ENCODE assay signal across 13 cellular contexts in the genomic region with DNA sequence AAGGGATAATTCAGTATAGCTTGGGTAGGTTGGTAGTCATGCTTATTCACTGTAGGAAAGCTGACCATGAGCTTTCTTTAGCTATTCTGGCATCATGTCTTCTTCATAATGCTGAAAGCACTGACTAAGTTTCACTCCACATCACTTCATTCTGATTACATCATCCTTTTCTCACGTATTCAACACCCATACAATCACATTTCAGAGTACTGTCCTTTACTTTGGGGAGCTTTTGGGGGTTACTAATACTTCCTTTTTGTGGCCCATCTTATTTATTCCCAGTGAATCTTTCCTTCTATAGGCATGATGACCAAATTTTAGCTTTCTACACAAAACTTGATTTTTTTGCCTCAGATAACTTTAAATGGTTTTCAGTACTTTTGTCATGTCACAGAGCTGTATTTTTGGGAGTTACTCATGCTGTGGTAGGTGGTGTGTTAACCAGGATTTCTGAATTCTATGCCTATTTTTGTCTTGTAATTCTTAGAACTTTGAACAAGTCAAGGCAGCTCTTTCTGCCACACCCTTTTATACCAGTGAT. TPM values are rescaled to one million over a fixed set of nuclear protein-coding genes. Genes with fewer than 3 reads are reported as not detected.
DNase-seq lines count a peak whose midpoint lies in the region; ATAC-seq, FAIRE-seq and TF ChIP-seq lines count a peak whose summit lies in the region.
"Had no signal": no experiment of that assay in that cellular context is flagged by ENCODE, and none has a peak within 500 bp of the region (broad histone marks: within the 10 kb centered on the region; RNA-seq: fewer than 3 reads in every experiment).

No MANE protein-coding gene starts in this region.

- FAIRE-seq in bronchial epithelial cell (lab: Jason Lieb, UNC), result no peak

- TF ChIP-seq CTCF in GM10266 (IDR thresholded peaks at IDR 0.05; ENCODE audit: control insufficient read depth, insufficient read depth, low read depth, missing control alignments) (no peak), bronchial epithelial cell (IDR thresholded peaks at IDR 0.05; ENCODE audit: insufficient read depth, low read length, severe bottlenecking) (no peak)

- no peaks in the 10 kb centered on the region for H3K27me3 ChIP-seq in bronchial epithelial cell (ENCODE audit: control insufficient read depth, insufficient read depth, low read length)
- no peaks in the 10 kb centered on the region for H3K27me3 ChIP-seq in H7 (ENCODE audit: control insufficient read depth, insufficient read depth, low read length)
- H3K27me3 ChIP-seq: gastroesophageal sphincter had no signal

- DNase-seq in GM10266 (ENCODE audit: extremely low spot score), result peak; percentile 51
- peak; percentile 49 for DNase-seq in MV-4-11 (lab: John Stamatoyannopoulos, UW)
- DNase-seq in bronchial epithelial cell (ENCODE audit: low read depth), result peak; percentile 98
- DNase-seq in renal cortical epithelial cell (ENCODE audit: low read depth), result peak; percentile 74
- no peak for DNase-seq in H7
- no peak for DNase-seq in stimulated activated naive CD4-positive, alpha-beta T cell treated with Interleukin-2 at 50 U/mL for 16 hours (lab: John Stamatoyannopoulos, UW)
- DNase-seq: activated gamma-delta T cell treated with Interleukin-2 at 50 U/mL for 16 hours, mucosa of descending colon, NCI-H2081 treated with DMSO at 0.1 percent for 48 hours, SW 1271 had no signal

- ATAC-seq in GM21360 (IDR thresholded peaks at IDR 0.05; ENCODE audit: unreplicated experiment) (no peak), HG02588 (IDR thresholded peaks at IDR 0.05; ENCODE audit: unreplicated experiment) (no peak)
- ATAC-seq: gastroesophageal sphincter, mucosa of descending colon had no signal

- peaks cover 9% of the 10 kb centered on the region for H3K36me3 ChIP-seq in bronchial epithelial cell (ENCODE audit: control insufficient read depth, insufficient read depth, low read length)
- H3K36me3 ChIP-seq in H7 (replicated peaks; ENCODE audit: control insufficient read depth, insufficient read depth, low read length), result no peaks in the 10 kb centered on the region; the same call in 1 of the 2 replicates

- H3K4me3 ChIP-seq in bronchial epithelial cell (ENCODE audit: low read depth, low read length), result no peak overlapping the region
- H3K4me3 ChIP-seq in H7 (ENCODE audit: insufficient read depth, low read depth, low read length), result no peak overlapping the region
- H3K4me3 ChIP-seq: gastroesophageal sphincter, mucosa of descending colon had no signal

RNA-seq across cellular contexts. Expression of a gene that starts 23.4 kb away (rescaled TPM):
- 15.8 and 17.3 TPM in 2 replicates for total RNA-seq in bronchial epithelial cell
- 14.5 and 15.5 TPM in 2 replicates for total RNA-seq in renal cortical epithelial cell
- 12.5 and 16.3 TPM in 2 replicates for total RNA-seq in H7 (2014; rRNA removed; shearing (Covaris generic))

RNA-seq across cellular contexts. Expression of a gene that starts 23.5 kb away (rescaled TPM):
- total RNA-seq in bronchial epithelial cell, result 44.8 and 59.5 TPM in 2 replicates
- 46.4 and 77.5 TPM in 2 replicates for total RNA-seq in renal cortical epithelial cell
- total RNA-seq in H7 (2014; rRNA removed; shearing (Covaris generic)), result 31.6 and 55.4 TPM in 2 replicates

RNA-seq across cellular contexts. Expression of a gene that starts 54.3 kb away (rescaled TPM):
- total RNA-seq in bronchial epithelial cell, result not detected in 2 replicates
- not detected in 2 replicates for total RNA-seq in renal cortical epithelial cell
- total RNA-seq in H7 (2014; rRNA removed; shearing (Covaris generic)), result not detected in 2 replicates
- total RNA-seq: gastroesophageal sphincter, mucosa of descending colon had no signal

RNA-seq across cellular contexts. Expression of a gene that starts 59.6 kb away (rescaled TPM):
- 68.4 and 79.6 TPM in 2 replicates for total RNA-seq in bronchial epithelial cell
- 36.5 and 103 TPM in 2 replicates for total RNA-seq in renal cortical epithelial cell
- total RNA-seq in H7 (2014; rRNA removed; shearing (Covaris generic)), result 30.7 and 31.9 TPM in 2 replicates

Comparison
In these comparisons a context has a peak if more than half of its experiments do, and no peak if none do; other contexts are left out.
1. DNase-seq: peak in GM10266 (single experiment), MV-4-11 (single experiment), bronchial epithelial cell (single experiment) and renal cortical epithelial cell (single experiment); none in H7 (single experiment) and stimulated activated naive CD4-positive, alpha-beta T cell treated with Interleukin-2 at 50 U/mL for 16 hours (single experiment).